In the genomic region with DNA sequence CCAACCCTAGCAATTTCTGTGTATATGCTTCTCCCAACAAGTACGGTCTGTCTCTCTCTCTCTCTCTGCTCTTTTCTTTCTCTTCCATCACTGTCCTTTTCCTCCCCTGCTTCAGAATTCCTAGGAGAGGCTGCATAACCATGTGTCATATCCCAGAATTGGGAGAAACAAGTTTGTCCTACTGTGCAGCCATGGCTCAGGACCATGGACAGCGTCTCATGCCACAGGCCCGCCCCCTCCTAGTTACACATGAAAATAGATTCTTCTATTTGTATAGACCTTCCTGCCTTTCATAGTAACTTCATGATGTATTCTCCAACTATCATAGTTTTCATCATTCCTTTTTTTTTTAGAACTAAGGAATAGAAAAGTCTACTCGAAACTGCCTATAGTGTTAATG, we compare ENCODE assay signal across 13 cellular contexts.
DNase-seq lines count a peak whose midpoint lies in the region; ATAC-seq and TF ChIP-seq lines count a peak whose summit lies in the region.
"Had no signal": no experiment of that assay in that cellular context is flagged by ENCODE, and none has a peak within 500 bp of the region (broad histone marks: within the 10 kb centered on the region; RNA-seq: fewer than 3 reads in every experiment).

No MANE protein-coding gene starts in this region.

- H3K27me3 Mint-ChIP-seq in activated naive CD8-positive, alpha-beta T cell treated with anti-CD3 and anti-CD28 coated beads, Interleukin-2, amount 50 U/mL, for 24 hours, result peaks cover 4% of the 10 kb centered on the region
- H3K27me3 Mint-ChIP-seq in natural killer cell treated with Interleukin-12 subunit alpha and Interleukin-12 subunit beta and Interleukin-15 and Interleukin-18, amount 100 ng/mL, for 72 hours, result peaks cover 10 to 31% of the 10 kb centered on the region in 2 donors

- POLR2A ChIA-PET in SK-N-SH (lab: Yijun Ruan, JAX), result no interaction called here

- H2AFZ ChIP-seq in SK-N-SH (ENCODE audit: low read depth), result no peak overlapping the region
- H2AFZ ChIP-seq: PC-9 had no signal

- H3K9me3 Mint-ChIP-seq in activated naive CD8-positive, alpha-beta T cell treated with anti-CD3 and anti-CD28 coated beads, Interleukin-2, amount 50 U/mL, for 24 hours, result no peaks in the 10 kb centered on the region
- peaks cover 2% of the 10 kb centered on the region for H3K9me3 Mint-ChIP-seq in natural killer cell treated with Interleukin-12 subunit alpha and Interleukin-12 subunit beta and Interleukin-15 and Interleukin-18, amount 100 ng/mL, for 72 hours
- H3K9me3 Mint-ChIP-seq: activated T-helper 1 cell treated with anti-CD3 and anti-CD28 coated beads, Interleukin-12 subunit alpha, Interleukin-12 subunit beta, Interleukin-2, Interleukin-4 antibody, amounts not matched to agents 30 ng/mL and 10 ng/mL and 1 ng/mL, durations not matched to agents 14 hours and 24 hours and 36 hours had no signal

- H3K36me3 Mint-ChIP-seq in activated naive CD8-positive, alpha-beta T cell treated with anti-CD3 and anti-CD28 coated beads, Interleukin-2, amount 50 U/mL, for 24 hours (ENCODE audit: low read depth), result no peaks in the 10 kb centered on the region
- no peaks in the 10 kb centered on the region for H3K36me3 Mint-ChIP-seq in natural killer cell treated with Interleukin-12 subunit alpha and Interleukin-12 subunit beta and Interleukin-15 and Interleukin-18, amount 100 ng/mL, for 72 hours

- no peak overlapping the region for H3K9ac ChIP-seq in SK-N-SH

- H3F3A ChIP-seq in SK-N-SH (replicated peaks; ENCODE audit: insufficient read depth), result no peaks in the 10 kb centered on the region

- no peak overlapping the region for H3K27ac Mint-ChIP-seq in activated naive CD8-positive, alpha-beta T cell treated with anti-CD3 and anti-CD28 coated beads, Interleukin-2, amount 50 U/mL, for 24 hours
- no peak overlapping the region for H3K27ac Mint-ChIP-seq in natural killer cell treated with Interleukin-12 subunit alpha and Interleukin-12 subunit beta and Interleukin-15 and Interleukin-18, amount 100 ng/mL, for 72 hours
- H3K27ac Mint-ChIP-seq: activated T-helper 1 cell treated with anti-CD3 and anti-CD28 coated beads, Interleukin-12 subunit alpha, Interleukin-12 subunit beta, Interleukin-2, Interleukin-4 antibody, amounts not matched to agents 30 ng/mL and 10 ng/mL and 1 ng/mL, durations not matched to agents 14 hours and 24 hours and 36 hours had no signal

- no peak for TF ChIP-seq EP300 in SK-N-SH (IDR thresholded peaks at IDR 0.05; ENCODE audit: borderline replicate concordance in 1 of 2, low read depth in 1 of 2, low read length in 1 of 2)

- H3K4me3 Mint-ChIP-seq in activated naive CD8-positive, alpha-beta T cell treated with anti-CD3 and anti-CD28 coated beads, Interleukin-2, amount 50 U/mL, for 24 hours, result no peak overlapping the region
- no peak overlapping the region for H3K4me3 Mint-ChIP-seq in natural killer cell treated with Interleukin-12 subunit alpha and Interleukin-12 subunit beta and Interleukin-15 and Interleukin-18, amount 100 ng/mL, for 72 hours
- H3K4me3 Mint-ChIP-seq: activated T-helper 1 cell treated with anti-CD3 and anti-CD28 coated beads, Interleukin-12 subunit alpha, Interleukin-12 subunit beta, Interleukin-2, Interleukin-4 antibody, amounts not matched to agents 30 ng/mL and 10 ng/mL and 1 ng/mL, durations not matched to agents 14 hours and 24 hours and 36 hours had no signal

- no peak overlapping the region for H3K4me3 ChIP-seq in SK-N-SH (ENCODE audit: low read depth in 2 of 2, low read length in 1 of 2)
- H3K4me3 ChIP-seq: pancreas, PC-9 had no signal

- TF ChIP-seq CTCF in SK-N-SH (IDR thresholded peaks at IDR 0.05), result no peak

- no peaks in the 10 kb centered on the region for H3K4me1 ChIP-seq in SK-N-SH (ENCODE audit: control insufficient read depth in 1 of 2, insufficient read depth in 2 of 2, low read depth in 1 of 2, low read length in 1 of 2)
- H3K4me1 ChIP-seq: pancreas had no signal

- TF ChIP-seq RAD21 in SK-N-SH (IDR thresholded peaks at IDR 0.05; ENCODE audit: low read length), result no peak

- H3K4me1 Mint-ChIP-seq in activated naive CD8-positive, alpha-beta T cell treated with anti-CD3 and anti-CD28 coated beads, Interleukin-2, amount 50 U/mL, for 24 hours, result no peaks in the 10 kb centered on the region
- no peaks in the 10 kb centered on the region for H3K4me1 Mint-ChIP-seq in natural killer cell treated with Interleukin-12 subunit alpha and Interleukin-12 subunit beta and Interleukin-15 and Interleukin-18, amount 100 ng/mL, for 72 hours (ENCODE audit: low read depth in 2 of 2)

- ATAC-seq in SK-N-SH treated with all-trans-retinoic acid at 6 μM for 48 hours (no peak), left lobe of liver (peak; percentile 43), GM21723 (IDR thresholded peaks at IDR 0.05; ENCODE audit: unreplicated experiment) (no peak)
- no peak for ATAC-seq in activated naive CD8-positive, alpha-beta T cell treated with anti-CD3 and anti-CD28 coated beads, Interleukin-2, amount 50 U/mL, for 24 hours
- ATAC-seq in natural killer cell treated with Interleukin-12 subunit alpha and Interleukin-12 subunit beta and Interleukin-15 and Interleukin-18, amount 100 ng/mL, for 72 hours, result no peak
- ATAC-seq: pancreas had no signal

- no peaks in the 10 kb centered on the region for H3K9me3 ChIP-seq in SK-N-SH
- H3K9me3 ChIP-seq: pancreas had no signal

- 54% methylated on average over 4 of the region's 4 CpGs for WGBS in SK-N-SH (ENCODE audit: low lambda C conversion rate)

- H4K20me1 ChIP-seq in SK-N-SH (ENCODE audit: insufficient read depth), result no peaks in the 10 kb centered on the region

- no peak overlapping the region for H3K27ac ChIP-seq in SK-N-SH (ENCODE audit: low read depth in 2 of 2, low read length in 1 of 2)
- H3K27ac ChIP-seq: pancreas, PC-9 had no signal

- no peaks in the 10 kb centered on the region for H3K79me2 ChIP-seq in SK-N-SH (ENCODE audit: insufficient read depth)

- DNase-seq in SK-N-SH, result no peak
- DNase-seq in M059J (ENCODE audit: low read depth), result peak; percentile 4
- peak; percentile 14 for DNase-seq in activated naive CD8-positive, alpha-beta T cell treated with anti-CD3 and anti-CD28 coated beads, Interleukin-2, amount 50 U/mL, for 24 hours
- DNase-seq in left lobe of liver (ENCODE audit: low spot score), result no peak
- DNase-seq in HuH-7.5 (ENCODE audit: low spot score), result no peak
- DNase-seq in natural killer cell treated with Interleukin-12 subunit alpha and Interleukin-12 subunit beta and Interleukin-15 and Interleukin-18, amount 100 ng/mL, for 72 hours (ENCODE audit: low spot score), result no peak
- DNase-seq: DMS79 treated with DMSO at 0.1 percent for 48 hours, NCI-H2107, pancreas, PC-9 had no signal

- no peaks in the 10 kb centered on the region for H3K36me3 ChIP-seq in SK-N-SH (replicated peaks in 1 of 2; ENCODE audit: control insufficient read depth in 1 of 2, insufficient read depth in 2 of 2, low read length in 1 of 2)
- H3K36me3 ChIP-seq: pancreas had no signal

- H3K9me2 ChIP-seq in SK-N-SH, result no peaks in the 10 kb centered on the region

- H3K4me2 ChIP-seq in SK-N-SH, result no peak overlapping the region
- H3K4me2 ChIP-seq: PC-9 had no signal

- no peaks in the 10 kb centered on the region for H3K27me3 ChIP-seq in SK-N-SH (ENCODE audit: insufficient read depth)
- H3K27me3 ChIP-seq: pancreas had no signal

- CTCF ChIA-PET in SK-N-SH (lab: Yijun Ruan, JAX), result interaction anchor here (1.1 to 1.4 kb wide), 2 partner anchors 14 to 196 kb away, joined by 3 to 9 read pairs; no protein-coding TSS in a partner anchor

TF ChIP-seq in SK-N-SH treated with all-trans-retinoic acid at 6 μM for 48 hours, 23 proteins besides CTCF, POLR2A, EP300 and RAD21 (continues in another document):
- TF ChIP-seq ZNF70 (CRISPR knock-in tag; IDR thresholded peaks at IDR 0.05) (no peak), ZFP3 (CRISPR knock-in tag; IDR thresholded peaks at IDR 0.05) (no peak), ZNF565 (CRISPR knock-in tag; conservative IDR thresholded peaks at IDR 0.05; ENCODE audit: low read depth) (no peak), ZNF8 (CRISPR knock-in tag; IDR thresholded peaks at IDR 0.05) (no peak)
- TF ChIP-seq, protein P1, sequence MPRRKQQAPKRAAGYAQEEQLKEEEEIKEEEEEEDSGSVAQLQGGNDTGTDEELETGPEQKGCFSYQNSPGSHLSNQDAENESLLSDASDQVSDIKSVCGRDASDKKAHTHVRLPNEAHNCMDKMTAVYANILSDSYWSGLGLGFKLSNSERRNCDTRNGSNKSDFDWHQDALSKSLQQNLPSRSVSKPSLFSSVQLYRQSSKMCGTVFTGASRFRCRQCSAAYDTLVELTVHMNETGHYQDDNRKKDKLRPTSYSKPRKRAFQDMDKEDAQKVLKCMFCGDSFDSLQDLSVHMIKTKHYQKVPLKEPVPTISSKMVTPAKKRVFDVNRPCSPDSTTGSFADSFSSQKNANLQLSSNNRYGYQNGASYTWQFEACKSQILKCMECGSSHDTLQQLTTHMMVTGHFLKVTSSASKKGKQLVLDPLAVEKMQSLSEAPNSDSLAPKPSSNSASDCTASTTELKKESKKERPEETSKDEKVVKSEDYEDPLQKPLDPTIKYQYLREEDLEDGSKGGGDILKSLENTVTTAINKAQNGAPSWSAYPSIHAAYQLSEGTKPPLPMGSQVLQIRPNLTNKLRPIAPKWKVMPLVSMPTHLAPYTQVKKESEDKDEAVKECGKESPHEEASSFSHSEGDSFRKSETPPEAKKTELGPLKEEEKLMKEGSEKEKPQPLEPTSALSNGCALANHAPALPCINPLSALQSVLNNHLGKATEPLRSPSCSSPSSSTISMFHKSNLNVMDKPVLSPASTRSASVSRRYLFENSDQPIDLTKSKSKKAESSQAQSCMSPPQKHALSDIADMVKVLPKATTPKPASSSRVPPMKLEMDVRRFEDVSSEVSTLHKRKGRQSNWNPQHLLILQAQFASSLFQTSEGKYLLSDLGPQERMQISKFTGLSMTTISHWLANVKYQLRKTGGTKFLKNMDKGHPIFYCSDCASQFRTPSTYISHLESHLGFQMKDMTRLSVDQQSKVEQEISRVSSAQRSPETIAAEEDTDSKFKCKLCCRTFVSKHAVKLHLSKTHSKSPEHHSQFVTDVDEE (CRISPR knock-in tag; IDR thresholded peaks at IDR 0.05), result no peak
- TF ChIP-seq, protein P2, sequence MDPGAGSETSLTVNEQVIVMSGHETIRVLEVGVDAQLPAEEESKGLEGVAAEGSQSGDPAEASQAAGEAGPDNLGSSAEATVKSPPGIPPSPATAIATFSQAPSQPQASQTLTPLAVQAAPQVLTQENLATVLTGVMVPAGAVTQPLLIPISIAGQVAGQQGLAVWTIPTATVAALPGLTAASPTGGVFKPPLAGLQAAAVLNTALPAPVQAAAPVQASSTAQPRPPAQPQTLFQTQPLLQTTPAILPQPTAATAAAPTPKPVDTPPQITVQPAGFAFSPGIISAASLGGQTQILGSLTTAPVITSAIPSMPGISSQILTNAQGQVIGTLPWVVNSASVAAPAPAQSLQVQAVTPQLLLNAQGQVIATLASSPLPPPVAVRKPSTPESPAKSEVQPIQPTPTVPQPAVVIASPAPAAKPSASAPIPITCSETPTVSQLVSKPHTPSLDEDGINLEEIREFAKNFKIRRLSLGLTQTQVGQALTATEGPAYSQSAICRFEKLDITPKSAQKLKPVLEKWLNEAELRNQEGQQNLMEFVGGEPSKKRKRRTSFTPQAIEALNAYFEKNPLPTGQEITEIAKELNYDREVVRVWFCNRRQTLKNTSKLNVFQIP (CRISPR knock-in tag; IDR thresholded peaks at IDR 0.05; ENCODE audit: borderline replicate concordance, low read depth), result no peak

Comparison
In these comparisons a context has a peak if more than half of its experiments do, and no peak if none do; other contexts are left out.
1. DNase-seq: peak in M059J (single experiment) and activated naive CD8-positive, alpha-beta T cell treated with anti-CD3 and anti-CD28 coated beads, Interleukin-2, amount 50 U/mL, for 24 hours (single experiment); none in SK-N-SH (single experiment), left lobe of liver (single experiment), HuH-7.5 (single experiment) and natural killer cell treated with Interleukin-12 subunit alpha and Interleukin-12 subunit beta and Interleukin-15 and Interleukin-18, amount 100 ng/mL, for 72 hours (single experiment).